11 cellular contexts compared by ENCODE assay signal in genomic region chr14:99537399-99537798, GRCh38. TPM values are rescaled to one million over a fixed set of nuclear protein-coding genes. Genes with fewer than 3 reads are reported as not detected.
DNase-seq lines count a peak whose midpoint lies in the region; ATAC-seq and TF ChIP-seq lines count a peak whose summit lies in the region.
"Had no signal": no experiment of that assay in that cellular context is flagged by ENCODE, and none has a peak within 500 bp of the region (broad histone marks: within the 10 kb centered on the region; RNA-seq: fewer than 3 reads in every experiment).

No MANE protein-coding gene starts in this region.

- H3K9me3 Mint-ChIP-seq in osteocyte (ENCODE audit: unreplicated experiment): no peaks in the 10 kb centered on the region

- no peak overlapping the region for H3K4me3 Mint-ChIP-seq in osteocyte (ENCODE audit: unreplicated experiment)
- H3K4me3 Mint-ChIP-seq: activated naive CD8-positive, alpha-beta T cell had no signal

- peaks cover 7% of the 10 kb centered on the region for H3K79me2 ChIP-seq in osteoblast (ENCODE audit: insufficient read depth, low read length)

- in situ Hi-C loops in G401 (cut with HindIII; ENCODE audit: low sequenced_read_pairs): no loop called here

- H3K4me1 ChIP-seq in RWPE2 (ENCODE audit: insufficient read depth, poor library complexity, severe bottlenecking) (peaks cover 33% of the 10 kb centered on the region), osteoblast (ENCODE audit: insufficient read depth, low read length) (peaks cover 37% of the 10 kb centered on the region)

- TF ChIP-seq CTCF in RWPE2 (IDR thresholded peaks at IDR 0.05; ENCODE audit: poor library complexity, severe bottlenecking) (no peak), fibroblast of the aortic adventitia (IDR thresholded peaks at IDR 0.05; ENCODE audit: insufficient read depth, low read length) (no peak), osteoblast (IDR thresholded peaks at IDR 0.05; ENCODE audit: extremely low read depth, low read depth, low read length) (no peak), osteocyte (IDR thresholded peaks at IDR 0.05) (no peak)

- peak; percentile 97 for ATAC-seq in RWPE2 (ENCODE audit: low read depth)
- no peak for ATAC-seq in GM21737 (IDR thresholded peaks at IDR 0.05; ENCODE audit: unreplicated experiment)

- DNase-seq in G401 (ENCODE audit: low spot score) (peak; percentile 57), RWPE2 (ENCODE audit: low spot score) (no peak), fibroblast of the aortic adventitia (ENCODE audit: low read depth) (peak; percentile 68), osteoblast (ENCODE audit: insufficient read length, low spot score, missing footprints) (peak; percentile 99), osteocyte (ENCODE audit: extremely low spot score, unreplicated experiment) (no peak), NCI-H2107 (lab: John Stamatoyannopoulos, UW) (no peak)
- DNase-seq in activated naive CD4-positive, alpha-beta T cell (lab: John Stamatoyannopoulos, UW): no peak
- DNase-seq: NCI-H446 had no signal

- no peak overlapping the region for H3K27ac Mint-ChIP-seq in osteocyte (ENCODE audit: unreplicated experiment)
- H3K27ac Mint-ChIP-seq: activated naive CD8-positive, alpha-beta T cell had no signal

- no peaks in the 10 kb centered on the region for H3K36me3 Mint-ChIP-seq in osteocyte (ENCODE audit: unreplicated experiment)
- H3K36me3 Mint-ChIP-seq: activated naive CD8-positive, alpha-beta T cell had no signal

- no peak overlapping the region for H2AFZ ChIP-seq in osteoblast (ENCODE audit: low read length)

- H3K27me3 Mint-ChIP-seq in osteocyte (ENCODE audit: unreplicated experiment): no peaks in the 10 kb centered on the region
- H3K27me3 Mint-ChIP-seq: activated naive CD8-positive, alpha-beta T cell had no signal

- peaks cover 3% of the 10 kb centered on the region; the same call in 1 of the 2 replicates for H3K36me3 ChIP-seq in RWPE2 (ENCODE audit: low read depth)
- no peaks in the 10 kb centered on the region for H3K36me3 ChIP-seq in osteoblast (ENCODE audit: insufficient read depth, low read length)

- H3K9me3 ChIP-seq in RWPE2 (ENCODE audit: severe bottlenecking): no peaks in the 10 kb centered on the region
- H3K9me3 ChIP-seq in osteoblast (ENCODE audit: low read depth, low read length): no peaks in the 10 kb centered on the region

- H3K4me2 ChIP-seq in osteoblast (ENCODE audit: insufficient read depth, low read length): peak overlapping the region; percentile 1

- no peaks in the 10 kb centered on the region for H3K27me3 ChIP-seq in RWPE2 (ENCODE audit: insufficient read depth, poor library complexity, severe bottlenecking)
- no peaks in the 10 kb centered on the region for H3K27me3 ChIP-seq in osteoblast (ENCODE audit: insufficient read depth, low read length)

- H4K20me1 ChIP-seq in osteoblast (ENCODE audit: insufficient read depth, low read length): peaks cover 7% of the 10 kb centered on the region

- H3K27ac ChIP-seq in RWPE2 (ENCODE audit: poor library complexity, severe bottlenecking) (peak overlapping the region; percentile 69), osteoblast (ENCODE audit: low read depth, low read length) (peak overlapping the region; percentile 64)
- H3K27ac ChIP-seq: skin epidermis had no signal

- peaks cover 53% of the 10 kb centered on the region for H3K4me1 Mint-ChIP-seq in osteocyte (ENCODE audit: unreplicated experiment)

- no peak overlapping the region for H3K4me3 ChIP-seq in RWPE2 (ENCODE audit: severe bottlenecking)
- no peak overlapping the region for H3K4me3 ChIP-seq in fibroblast of the aortic adventitia (ENCODE audit: low read depth, low read length)
- H3K4me3 ChIP-seq in osteoblast (ENCODE audit: insufficient read depth, low read length): no peak overlapping the region
- H3K4me3 ChIP-seq: skin epidermis had no signal

RNA-seq across cellular contexts. Expression of gene CCNK, which starts 56.2 kb away (rescaled TPM):
- total RNA-seq in G401 (2014; rRNA removed; shearing (Covaris generic)): 5.9 and 16.7 TPM in 2 replicates
- total RNA-seq in fibroblast of the aortic adventitia (ENCODE audit: low replicate concordance): 3.8 and 27.3 TPM in 2 replicates
- 28.6 and 35.4 TPM in 2 replicates for total RNA-seq in osteoblast
- total RNA-seq in osteocyte: 55.8 and 57.4 TPM in 2 replicates

RNA-seq across cellular contexts. Expression of gene SETD3, which starts 56.7 kb away (rescaled TPM):
- total RNA-seq in G401 (2014; rRNA removed; shearing (Covaris generic)): 43.7 and 54.9 TPM in 2 replicates
- 47.6 and 189 TPM in 2 replicates for total RNA-seq in fibroblast of the aortic adventitia (ENCODE audit: low replicate concordance)
- total RNA-seq in osteoblast: 58.6 and 65.1 TPM in 2 replicates
- 49.1 and 49.8 TPM in 2 replicates for total RNA-seq in osteocyte

Comparison
In these comparisons a context has a peak if more than half of its experiments do, and no peak if none do; other contexts are left out.
1. DNase-seq: peak in G401 (single experiment), fibroblast of the aortic adventitia (single experiment) and osteoblast (single experiment); none in RWPE2 (single experiment), osteocyte (single experiment), activated naive CD4-positive, alpha-beta T cell (0 of 4) and NCI-H2107 (single experiment).